Comparison of ENCODE assay signal across 2 cellular contexts in the genomic region with DNA sequence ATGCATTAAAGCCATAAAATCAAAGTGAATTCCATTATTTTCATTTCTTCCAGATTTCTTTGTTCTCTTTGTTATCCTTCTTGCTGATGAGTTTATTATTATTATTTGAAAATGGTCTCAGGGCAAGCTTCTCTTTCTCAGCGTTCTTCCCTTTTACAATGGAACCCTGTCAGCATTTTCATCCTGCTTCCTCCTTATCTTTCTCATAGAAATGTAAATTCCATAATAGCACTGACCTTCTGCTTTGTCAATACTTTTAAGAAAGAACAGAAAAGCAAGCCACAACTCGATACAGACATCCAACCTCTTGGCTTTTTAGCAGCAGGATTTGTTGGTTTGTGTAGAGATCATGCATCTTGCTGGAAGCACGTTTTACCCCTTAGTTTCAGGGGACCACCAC.
A peak's percentile ranks its signal among the peaks of the same experiment; 100 is the strongest.
TF ChIP-seq lines count a peak whose summit lies in the region.

No MANE protein-coding gene starts in this region.

TF ChIP-seq in IMR-90, 13 proteins besides CTCF, POLR2A, EP300 and RAD21:
- TF ChIP-seq MAFK (IDR thresholded peaks at IDR 0.05; ENCODE audit: low read depth, low read length) (0 out of 2 replicates have a peak, but pooled peaks have one; percentile 12), NFE2L2 (IDR thresholded peaks at IDR 0.05; ENCODE audit: low read depth, low read length) (no peak), RFX5 (IDR thresholded peaks at IDR 0.05; ENCODE audit: low read depth, low read length) (no peak), SMC3 (IDR thresholded peaks at IDR 0.05; ENCODE audit: low read depth, low read length) (no peak), FOS (IDR thresholded peaks at IDR 0.05; ENCODE audit: low read depth, low read length) (no peak), CEBPB (IDR thresholded peaks at IDR 0.05; ENCODE audit: low read depth, low read length) (no peak), MXI1 (IDR thresholded peaks at IDR 0.05; ENCODE audit: borderline replicate concordance, low read depth, low read length) (no peak)

TF ChIP-seq in endothelial cell of umbilical vein, 7 proteins besides CTCF, POLR2A, EP300 and RAD21:
- TF ChIP-seq EZH2 (IDR thresholded peaks at IDR 0.05; ENCODE audit: borderline replicate concordance, low read depth, low read length, severe bottlenecking) (no peak), MYC (IDR thresholded peaks at IDR 0.05; ENCODE audit: low read depth, low read length) (no peak), POLR2AphosphoS5 (IDR thresholded peaks at IDR 0.05; ENCODE audit: insufficient read depth, low read depth, low read length) (no peak), GATA2 (IDR thresholded peaks at IDR 0.05; ENCODE audit: insufficient read depth, insufficient read length, low read depth, low read length) (no peak), FOS (IDR thresholded peaks at IDR 0.05; ENCODE audit: borderline replicate concordance, insufficient read depth, low read length) (no peak)
- TF ChIP-seq, protein P1, sequence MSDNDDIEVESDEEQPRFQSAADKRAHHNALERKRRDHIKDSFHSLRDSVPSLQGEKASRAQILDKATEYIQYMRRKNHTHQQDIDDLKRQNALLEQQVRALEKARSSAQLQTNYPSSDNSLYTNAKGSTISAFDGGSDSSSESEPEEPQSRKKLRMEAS (IDR thresholded peaks at IDR 0.05; ENCODE audit: insufficient read depth, insufficient read length): no peak
TF ChIP-seq in endothelial cell of umbilical vein: peak in this region for 0.
